In the genomic region with DNA sequence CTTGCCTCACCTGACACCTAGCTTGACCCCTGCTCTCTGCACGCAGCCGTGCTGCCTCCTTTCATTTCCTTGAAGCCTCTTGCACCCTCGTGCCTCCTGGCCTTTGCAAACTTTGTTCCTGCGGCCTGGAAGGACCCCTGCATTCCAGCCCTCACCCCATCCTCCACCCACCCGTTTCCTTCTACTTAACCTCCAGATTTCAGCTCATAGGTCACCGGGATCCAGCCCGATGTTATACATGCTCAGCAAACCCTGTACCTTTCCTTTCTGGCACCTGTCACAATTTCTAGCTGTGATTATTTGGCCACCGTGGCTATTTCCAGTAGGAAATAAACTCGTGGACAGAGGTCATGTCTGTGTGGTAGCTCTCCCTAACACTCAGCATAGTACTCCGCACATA, we compare ENCODE assay signal across 15 cellular contexts. TPM values are rescaled to one million over a fixed set of nuclear protein-coding genes. Genes with fewer than 3 reads are reported as not detected.
"Had no signal": no experiment of that assay in that cellular context is flagged by ENCODE, and none has a peak within 500 bp of the region (broad histone marks: within the 10 kb centered on the region; RNA-seq: fewer than 3 reads in every experiment).

No MANE protein-coding gene starts in this region.

- H3K9me3 Mint-ChIP-seq: activated naive CD4-positive, alpha-beta T cell treated with anti-CD3 and anti-CD28 coated beads, Interleukin-2, amount 50 U/mL, for 72 hours; stimulated activated naive CD8-positive, alpha-beta T cell treated with anti-CD3 and anti-CD28 coated beads, Interleukin-15, amount 100 ng/mL, for 72 hours had no signal

- ATAC-seq: activated CD8-positive, alpha-beta T cell treated with anti-CD3 and anti-CD28 coated beads, Interleukin-2, amount 10 ng/mL, durations not matched to agents 7 days and 5 days; activated naive CD4-positive, alpha-beta T cell treated with anti-CD3 and anti-CD28 coated beads, Interleukin-2, amount 50 U/mL, for 72 hours; foreskin keratinocyte; heart left ventricle; stimulated activated naive CD8-positive, alpha-beta T cell treated with anti-CD3 and anti-CD28 coated beads, Interleukin-15, amount 100 ng/mL, for 72 hours had no signal

- H3K27ac Mint-ChIP-seq: activated CD8-positive, alpha-beta T cell treated with anti-CD3 and anti-CD28 coated beads, Interleukin-2, amount 10 ng/mL, durations not matched to agents 7 days and 5 days; activated naive CD4-positive, alpha-beta T cell treated with anti-CD3 and anti-CD28 coated beads, Interleukin-2, amount 50 U/mL, for 72 hours; stimulated activated naive CD8-positive, alpha-beta T cell treated with anti-CD3 and anti-CD28 coated beads, Interleukin-15, amount 100 ng/mL, for 72 hours had no signal

- H3K4me3 Mint-ChIP-seq: activated CD8-positive, alpha-beta T cell treated with anti-CD3 and anti-CD28 coated beads, Interleukin-2, amount 10 ng/mL, durations not matched to agents 7 days and 5 days; stimulated activated naive CD8-positive, alpha-beta T cell treated with anti-CD3 and anti-CD28 coated beads, Interleukin-15, amount 100 ng/mL, for 72 hours had no signal

- DNase-seq: activated CD4-positive, alpha-beta T cell treated with anti-CD3 and anti-CD28 coated beads for 4 hours; activated CD8-positive, alpha-beta T cell treated with anti-CD3 and anti-CD28 coated beads, Interleukin-2, amount 10 ng/mL, durations not matched to agents 7 days and 5 days; brain microvascular endothelial cell; cerebellar nuclear complex; dermis blood vessel endothelial cell; foreskin keratinocyte; heart left ventricle; mesendoderm; retina; stimulated activated CD4-positive, alpha-beta T cell treated with anti-CD3 and anti-CD28 coated beads, Interleukin-15, amount 100 ng/mL, for 24 hours; stimulated activated CD4-positive, alpha-beta T cell treated with anti-CD3 and anti-CD28 coated beads, Interleukin-4, amount 100 ng/mL, for 24 hours; stimulated activated naive CD8-positive, alpha-beta T cell treated with anti-CD3 and anti-CD28 coated beads, Interleukin-15, amount 100 ng/mL, for 72 hours; T-helper 9 cell; uterus had no signal

RNA-seq across cellular contexts. Expression of a gene that starts 4.5 kb away (rescaled TPM):
- total RNA-seq: dermis blood vessel endothelial cell had no signal
